Comparison of ENCODE assay signal across 25 cellular contexts in genomic region chr15:82934100-82934880, GRCh38.
"Had no signal": no experiment of that assay in that cellular context is flagged by ENCODE, and none has a peak within 500 bp of the region (broad histone marks: within the 10 kb centered on the region; RNA-seq: fewer than 3 reads in every experiment).

No MANE protein-coding gene starts in this region.

- DNase-seq: activated CD4-positive, alpha-beta T cell treated with anti-CD3 and anti-CD28 coated beads, Interleukin-2, amount 10 ng/mL, durations not matched to agents 7 days and 5 days; activated CD4-positive, CD25-positive, alpha-beta regulatory T cell; activated CD8-positive, alpha-beta T cell treated with anti-CD3 and anti-CD28 coated beads, Interleukin-2, amount 10 ng/mL, durations not matched to agents 7 days and 5 days; activated naive CD4-positive, alpha-beta T cell treated with Interleukin-2 at 50 U/mL for 16 hours; activated T-cell treated with anti-CD3 and anti-CD28 coated beads, Interleukin-2, amount 50 U/mL, for 24 hours; anterior cingulate cortex; cortex of kidney; effector CD8-positive, alpha-beta T cell; esophagus squamous epithelium; heart right ventricle; immature natural killer cell; left ventricle myocardium superior; mucosa of descending colon; substantia nigra; T-cell; tibial artery; uterus had no signal

- H3K36me3 Mint-ChIP-seq: immature natural killer cell, T-cell had no signal

- FAIRE-seq: endothelial cell of umbilical vein had no signal

- H3K4me3 Mint-ChIP-seq: activated CD4-positive, alpha-beta T cell treated with anti-CD3 and anti-CD28 coated beads, Interleukin-2, amount 10 ng/mL, durations not matched to agents 7 days and 5 days; activated CD8-positive, alpha-beta T cell treated with anti-CD3 and anti-CD28 coated beads, Interleukin-2, amount 10 ng/mL, durations not matched to agents 7 days and 5 days; activated naive CD8-positive, alpha-beta T cell treated with anti-CD3 and anti-CD28 coated beads, Interleukin-2, amount 50 U/mL, for 24 hours; activated T-cell treated with anti-CD3 and anti-CD28 coated beads, Interleukin-2, amount 50 U/mL, for 24 hours; immature natural killer cell; memory B cell; naive thymus-derived CD4-positive, alpha-beta T cell; T-cell had no signal

- H3K4me1 Mint-ChIP-seq: immature natural killer cell, T-cell had no signal

- H3K4me3 ChIP-seq: esophagus squamous epithelium, heart right ventricle, mucosa of descending colon, tibial artery, uterus had no signal

- H3K27ac ChIP-seq: esophagus squamous epithelium, heart right ventricle, neutrophil, parathyroid adenoma, tibial artery, uterus had no signal

- H2AFZ ChIP-seq: parathyroid adenoma had no signal

- H3K4me1 ChIP-seq: parathyroid adenoma, tibial artery, uterus had no signal

- H3K36me3 ChIP-seq: esophagus squamous epithelium, heart right ventricle, neutrophil, tibial artery, uterus had no signal

- H3K9ac ChIP-seq: parathyroid adenoma had no signal

- ATAC-seq: activated CD8-positive, alpha-beta T cell treated with anti-CD3 and anti-CD28 coated beads, Interleukin-2, amount 10 ng/mL, durations not matched to agents 7 days and 5 days; left ventricle myocardium superior; mucosa of descending colon; naive thymus-derived CD4-positive, alpha-beta T cell; sciatic nerve; T-cell had no signal

- H3K27me3 ChIP-seq: esophagus squamous epithelium, heart right ventricle, neutrophil, tibial artery, uterus had no signal

- H3K9me3 ChIP-seq: esophagus squamous epithelium, heart right ventricle, mucosa of descending colon, neutrophil, tibial artery, uterus had no signal

- H3K9me3 Mint-ChIP-seq: activated CD4-positive, alpha-beta T cell treated with anti-CD3 and anti-CD28 coated beads, Interleukin-2, amount 10 ng/mL, durations not matched to agents 7 days and 5 days; activated naive CD8-positive, alpha-beta T cell treated with anti-CD3 and anti-CD28 coated beads, Interleukin-2, amount 50 U/mL, for 24 hours; activated T-cell treated with anti-CD3 and anti-CD28 coated beads, Interleukin-2, amount 50 U/mL, for 24 hours; activated T-helper 2 cell treated with anti-CD3 and anti-CD28 coated beads, Interferon-gamma antibody, Interleukin-2, Interleukin-4, amounts not matched to agents 10 μg/mL and 5 μg/mL and 100 μg/mL, durations not matched to agents 14 hours and 24 hours and 36 hours; immature natural killer cell; T-cell had no signal

- H3K27ac Mint-ChIP-seq: activated naive CD8-positive, alpha-beta T cell treated with anti-CD3 and anti-CD28 coated beads, Interleukin-2, amount 50 U/mL, for 24 hours; activated T-cell treated with anti-CD3 and anti-CD28 coated beads, Interleukin-2, amount 50 U/mL, for 24 hours; memory B cell; T-cell had no signal
